Comparison of ENCODE assay signal across 8 cellular contexts in genomic region chr2:219159771-219160185, GRCh38. TPM values are rescaled to one million over a fixed set of nuclear protein-coding genes. Genes with fewer than 3 reads are reported as not detected.
DNase-seq lines count a peak whose midpoint lies in the region; ATAC-seq and FAIRE-seq lines count a peak whose summit lies in the region.

No MANE protein-coding gene starts in this region.

- peaks cover 4% of the 10 kb centered on the region for H3K79me1 ChIP-seq in trophoblast cell (ENCODE audit: low read length)

- no peak overlapping the region for H2BK12ac ChIP-seq in trophoblast cell (ENCODE audit: low read length)

- no peak overlapping the region for H2BK120ac ChIP-seq in trophoblast cell (ENCODE audit: insufficient read depth, low read length, poor library complexity)

- H3K27me3 ChIP-seq in MG63 (no peaks in the 10 kb centered on the region), trophoblast cell (ENCODE audit: insufficient read depth, low read length) (no peaks in the 10 kb centered on the region)

- peaks cover 2% of the 10 kb centered on the region for H3K79me2 ChIP-seq in trophoblast cell (ENCODE audit: control insufficient read depth, insufficient read depth, low read length, poor library complexity)

- H4K8ac ChIP-seq in trophoblast cell (ENCODE audit: low read depth, low read length): peak overlapping the region; percentile 53

- H3K4me2 ChIP-seq in trophoblast cell (ENCODE audit: low read length): peak overlapping the region; percentile 79

- no peak overlapping the region for H4K91ac ChIP-seq in trophoblast cell (ENCODE audit: low read depth, low read length)

- peaks cover 0 to 9% of the 10 kb centered on the region in 2 experiments for H3K4me1 ChIP-seq in trophoblast cell (ENCODE audit: control insufficient read depth in 1 of 2, insufficient read depth in 2 of 2, low read length in 2 of 2)

- no peaks in the 10 kb centered on the region for H3K9me3 Mint-ChIP-seq in effector memory CD8-positive, alpha-beta T cell

- peak overlapping the region; percentile 45 for H2AFZ ChIP-seq in trophoblast cell (ENCODE audit: insufficient read depth, low read length, poor library complexity)

- intact Hi-C loops in left colon (cut with DNase I, micrococcal nuclease): loop anchor here (2.0 to 10.0 kb wide), 4 partner anchors 105 to 139 kb away; no protein-coding TSS in a partner anchor

- H3K4me3 ChIP-seq in MG63 (peak overlapping the region; percentile 82), trophoblast cell (ENCODE audit: low read depth, low read length) (no peak overlapping the region)

- H3K36me3 Mint-ChIP-seq in effector memory CD8-positive, alpha-beta T cell (ENCODE audit: insufficient read depth): peaks cover 8% of the 10 kb centered on the region

- no peak for ATAC-seq in effector memory CD8-positive, alpha-beta T cell (replicated peaks)
- ATAC-seq in left colon: no peak

- H3K36me3 ChIP-seq in MG63 (peaks cover 2% of the 10 kb centered on the region; the same call in 1 of the 2 replicates), trophoblast cell (ENCODE audit: control insufficient read depth in 1 of 2, insufficient read depth in 2 of 2, low read length in 2 of 2) (peaks cover 2 to 5% of the 10 kb centered on the region in 2 experiments)

- no peak overlapping the region for H3K14ac ChIP-seq in trophoblast cell (ENCODE audit: low read length)

- H3K27me3 Mint-ChIP-seq in effector memory CD8-positive, alpha-beta T cell: no peaks in the 10 kb centered on the region

- no peak overlapping the region for H3K4ac ChIP-seq in trophoblast cell (ENCODE audit: low read depth, low read length)

- H3K27ac ChIP-seq in trophoblast cell (ENCODE audit: low read depth, low read length): no peak overlapping the region

- peak overlapping the region; percentile 88 to 93 for H3K27ac Mint-ChIP-seq in effector memory CD8-positive, alpha-beta T cell

- no peak for DNase-seq in GM19239 (ENCODE audit: insufficient read length, low spot score)
- no peak for DNase-seq in MG63
- DNase-seq in effector memory CD8-positive, alpha-beta T cell: peak in 1 of 3 experiments; percentile 4
- no peak for DNase-seq in trophoblast cell
- DNase-seq in NCI-H1436 (lab: John Stamatoyannopoulos, UW): no peak
- DNase-seq in left colon: no peak
- DNase-seq in cortex of kidney (lab: John Stamatoyannopoulos, UW): no peak
- DNase-seq in urothelium cell line (ENCODE audit: low spot score): no peak

- no peak overlapping the region for H2BK5ac ChIP-seq in trophoblast cell (ENCODE audit: low read depth, low read length, poor library complexity)

- no peak overlapping the region for H3K23ac ChIP-seq in trophoblast cell (ENCODE audit: low read length)

- peak overlapping the region; percentile 89 to 90 for H3K4me3 Mint-ChIP-seq in effector memory CD8-positive, alpha-beta T cell

- H3K9me3 ChIP-seq in MG63 (no peaks in the 10 kb centered on the region), trophoblast cell (ENCODE audit: insufficient read depth, low read depth, low read length) (no peaks in the 10 kb centered on the region)

- H2AK5ac ChIP-seq in trophoblast cell (ENCODE audit: low read length): no peak overlapping the region

- no peak overlapping the region for H3K18ac ChIP-seq in trophoblast cell (ENCODE audit: low read length)

- peaks cover 13 to 21% of the 10 kb centered on the region in 2 donors for H3K4me1 Mint-ChIP-seq in effector memory CD8-positive, alpha-beta T cell (ENCODE audit: low read depth in 2 of 2)

- H4K12ac ChIP-seq in trophoblast cell (ENCODE audit: low read depth, low read length): peak overlapping the region; percentile 26

- FAIRE-seq in GM19239 (lab: Jason Lieb, UNC): peak; percentile 69
- FAIRE-seq in urothelium cell line (lab: Jason Lieb, UNC): no peak

- no CpG with 5 or more reads among the region's 18 CpGs for WGBS in trophoblast cell (ENCODE audit: extremely low coverage, insufficient coverage, insufficient read length)

- no peak overlapping the region for H3K9ac ChIP-seq in trophoblast cell (ENCODE audit: low read length)

RNA-seq across cellular contexts. Expression of gene NHEJ1, which starts 0.8 kb away (rescaled TPM):
- total RNA-seq in MG63 (2014; rRNA removed; shearing (Covaris generic); ENCODE audit: low replicate concordance): 20.9 and 22.6 TPM in 2 replicates
- 8.6 TPM in 2 replicates for polyA plus RNA-seq in trophoblast cell (2013)
- total RNA-seq in left colon: 10 to 100 TPM; 45.4 to 56.1 TPM

RNA-seq across cellular contexts. Expression of gene SLC23A3, which starts 10.1 kb away (rescaled TPM):
- total RNA-seq in MG63 (2014; rRNA removed; shearing (Covaris generic); ENCODE audit: low replicate concordance): not detected in 2 replicates
- 0.18 and 0.40 TPM in 2 replicates for polyA plus RNA-seq in trophoblast cell (2013)
- 1 to 10 TPM; 5.1 to 6.1 TPM for total RNA-seq in left colon

RNA-seq across cellular contexts. Expression of gene CNPPD1, which starts 16.9 kb away (rescaled TPM):
- total RNA-seq in MG63 (2014; rRNA removed; shearing (Covaris generic); ENCODE audit: low replicate concordance): 35.2 and 40.6 TPM in 2 replicates
- 18.0 and 19.3 TPM in 2 replicates for polyA plus RNA-seq in trophoblast cell (2013)
- 100 to 1,000 TPM; 119 TPM for total RNA-seq in left colon

RNA-seq across cellular contexts. Expression of gene RETREG2, which starts 18.3 kb away (rescaled TPM):
- 52.2 and 85.4 TPM in 2 replicates for total RNA-seq in MG63 (2014; rRNA removed; shearing (Covaris generic); ENCODE audit: low replicate concordance)
- polyA plus RNA-seq in trophoblast cell (2013): 35.0 and 38.2 TPM in 2 replicates
- 100 to 1,000 TPM; 122 to 138 TPM for total RNA-seq in left colon

RNA-seq across cellular contexts. Expression of gene ZFAND2B, which starts 46.8 kb away (rescaled TPM):
- total RNA-seq in MG63 (2014; rRNA removed; shearing (Covaris generic); ENCODE audit: low replicate concordance): 43.3 and 72.7 TPM in 2 replicates
- 26.1 and 26.8 TPM in 2 replicates for polyA plus RNA-seq in trophoblast cell (2013)
- 10 to 100 TPM; 78.0 to 89.9 TPM for total RNA-seq in left colon
